Comparison of ENCODE assay signal across 8 cellular contexts in genomic region chr17:75034236-75034908, GRCh38. TPM values are rescaled to one million over a fixed set of nuclear protein-coding genes. Genes with fewer than 3 reads are reported as not detected.
A peak's percentile ranks its signal among the peaks of the same experiment; 100 is the strongest.
DNase-seq lines count a peak whose midpoint lies in the region; ATAC-seq and TF ChIP-seq lines count a peak whose summit lies in the region.

No MANE protein-coding gene starts in this region.

- DNase-seq in SIG-M5 treated with dmso at 0.1 percent for 504 hours (lab: John Stamatoyannopoulos, UW; ENCODE audit: unreplicated experiment) = peak; percentile 88
- no peak for DNase-seq in SIG-M5 (lab: John Stamatoyannopoulos, UW)
- DNase-seq in NCI-H446 treated with DMSO at 0.1 percent for 48 hours (lab: John Stamatoyannopoulos, UW) = peak; percentile 71
- DNase-seq in activated CD4-positive, alpha-beta T cell treated with anti-CD3 and anti-CD28 coated beads for 36 hours = peak; percentile 96
- no peak for DNase-seq in chondrocyte (ENCODE audit: low spot score)
- peak; percentile 93 for DNase-seq in kidney tubule cell (ENCODE audit: low spot score)
- peak; percentile 60 to 90 for DNase-seq in stimulated activated CD4-positive, alpha-beta T cell treated with anti-CD3 and anti-CD28 coated beads, Interleukin-15, amount 100 ng/mL, for 1 hour (ENCODE audit: low read depth in 1 of 2, low spot score in 1 of 2)

- POLR2A ChIA-PET in activated CD4-positive, alpha-beta T cell treated with anti-CD3 and anti-CD28 coated beads for 36 hours (lab: Charles Lee) = interaction anchor here (0.7 to 1.5 kb wide), 7 partner anchors 13 to 359 kb away, joined by 3 to 4 read pairs (median 4); partner anchors contain the start of genes KCTD2 and NUP85

- no peaks in the 10 kb centered on the region for H3K27me3 Mint-ChIP-seq in activated CD4-positive, alpha-beta T cell treated with anti-CD3 and anti-CD28 coated beads for 36 hours
- H3K27me3 Mint-ChIP-seq in chondrocyte (ENCODE audit: low read depth) = no peaks in the 10 kb centered on the region

- CTCF ChIA-PET in activated CD4-positive, alpha-beta T cell treated with anti-CD3 and anti-CD28 coated beads for 36 hours (lab: Charles Lee) = interaction anchor here (0.6 to 1.4 kb wide), 10 partner anchors 9 to 174 kb away, joined by 3 to 4 read pairs (median 4); partner anchors contain the start of genes CDR2L and NT5C

- intact Hi-C loops in activated CD4-positive, alpha-beta T cell treated with anti-CD3 and anti-CD28 coated beads for 36 hours (cut with DNase I, micrococcal nuclease) = loop anchor here (1.0 to 10.0 kb wide), 14 partner anchors 9 to 633 kb away; partner anchors contain the start of genes ARMC7 (in 1 of the 2), CASKIN2 (in 1 of the 2), FDXR (in 1 of the 2) and GRB2 (in 1 of the 2)

- peaks cover 49% of the 10 kb centered on the region for H3K4me1 Mint-ChIP-seq in activated CD4-positive, alpha-beta T cell treated with anti-CD3 and anti-CD28 coated beads for 36 hours
- H3K4me1 Mint-ChIP-seq in chondrocyte (ENCODE audit: low read depth) = peaks cover 30% of the 10 kb centered on the region

- ATAC-seq in HG03196 (IDR thresholded peaks at IDR 0.05; ENCODE audit: unreplicated experiment) = peak; percentile 49
- peak; percentile 65 for ATAC-seq in activated CD4-positive, alpha-beta T cell treated with anti-CD3 and anti-CD28 coated beads for 36 hours

- H3K9me3 Mint-ChIP-seq in activated CD4-positive, alpha-beta T cell treated with anti-CD3 and anti-CD28 coated beads for 36 hours (ENCODE audit: low read depth) = peaks cover 3% of the 10 kb centered on the region
- peaks cover 13% of the 10 kb centered on the region for H3K9me3 Mint-ChIP-seq in chondrocyte (ENCODE audit: low read depth)

- peaks cover 17% of the 10 kb centered on the region for H3K36me3 Mint-ChIP-seq in activated CD4-positive, alpha-beta T cell treated with anti-CD3 and anti-CD28 coated beads for 36 hours (ENCODE audit: low read depth)
- H3K36me3 Mint-ChIP-seq in chondrocyte (ENCODE audit: low read depth) = peaks cover 11% of the 10 kb centered on the region

- peak overlapping the region; percentile 91 for H3K4me3 Mint-ChIP-seq in activated CD4-positive, alpha-beta T cell treated with anti-CD3 and anti-CD28 coated beads for 36 hours
- peak overlapping the region; percentile 96 for H3K4me3 Mint-ChIP-seq in chondrocyte (ENCODE audit: unreplicated experiment)

- peak; percentile 67 for TF ChIP-seq CTCF in chondrocyte (IDR thresholded peaks at IDR 0.05)

- H3K27ac Mint-ChIP-seq in activated CD4-positive, alpha-beta T cell treated with anti-CD3 and anti-CD28 coated beads for 36 hours = peak overlapping the region; percentile 96
- H3K27ac Mint-ChIP-seq in chondrocyte (ENCODE audit: unreplicated experiment) = peak overlapping the region; percentile 99

RNA-seq across cellular contexts. Expression of gene ATP5PD, which starts 12.4 kb away (rescaled TPM):
- 100 to 1,000 TPM; 194 to 237 TPM for total RNA-seq in activated CD4-positive, alpha-beta T cell treated with anti-CD3 and anti-CD28 coated beads for 36 hours
- 178 to 185 TPM (median 183 TPM) in 3 replicates for total RNA-seq in chondrocyte

RNA-seq across cellular contexts. Expression of gene KCTD2, which starts 12.7 kb away (rescaled TPM):
- 10 to 100 TPM; 15.3 to 16.7 TPM for total RNA-seq in activated CD4-positive, alpha-beta T cell treated with anti-CD3 and anti-CD28 coated beads for 36 hours
- total RNA-seq in chondrocyte = 16.8 to 20.4 TPM (median 17.1 TPM) in 3 replicates

RNA-seq across cellular contexts. Expression of gene MRPL58, which starts 21.9 kb away (rescaled TPM):
- total RNA-seq in activated CD4-positive, alpha-beta T cell treated with anti-CD3 and anti-CD28 coated beads for 36 hours = 10 to 100 TPM; 64.6 to 66.5 TPM
- 18.9 to 25.7 TPM (median 19.8 TPM) in 3 replicates for total RNA-seq in chondrocyte

RNA-seq across cellular contexts. Expression of gene CDR2L, which starts 46.9 kb away (rescaled TPM):
- total RNA-seq in activated CD4-positive, alpha-beta T cell treated with anti-CD3 and anti-CD28 coated beads for 36 hours = under 1 TPM; 0.89 to 0.91 TPM
- 32.7 to 51.1 TPM (median 51.0 TPM) in 3 replicates for total RNA-seq in chondrocyte

RNA-seq across cellular contexts. Expression of gene SLC16A5, which starts 53.4 kb away (rescaled TPM):
- 1 to 10 TPM; 6.0 to 6.5 TPM for total RNA-seq in activated CD4-positive, alpha-beta T cell treated with anti-CD3 and anti-CD28 coated beads for 36 hours
- 2.1 to 3.0 TPM (median 3.0 TPM) in 3 replicates for total RNA-seq in chondrocyte

Comparison
In these comparisons a context has a peak if more than half of its experiments do, and no peak if none do; other contexts are left out.
1. DNase-seq: peak in SIG-M5 treated with dmso at 0.1 percent for 504 hours (single experiment), NCI-H446 treated with DMSO at 0.1 percent for 48 hours (single experiment), activated CD4-positive, alpha-beta T cell treated with anti-CD3 and anti-CD28 coated beads for 36 hours (single experiment), kidney tubule cell (single experiment) and stimulated activated CD4-positive, alpha-beta T cell treated with anti-CD3 and anti-CD28 coated beads, Interleukin-15, amount 100 ng/mL, for 1 hour (2 of 2); none in SIG-M5 (single experiment) and chondrocyte (single experiment).